ENCODE assay signal across 1 cellular context in genomic region chr16:24983521-24983920, GRCh38.
TF ChIP-seq lines count a peak whose summit lies in the region.

No MANE protein-coding gene starts in this region.

TF ChIP-seq in GM23338, 12 proteins besides CTCF, POLR2A, EP300 and RAD21 (continued from another document):
- TF ChIP-seq ZNF462 (CRISPR knock-in tag; IDR thresholded peaks at IDR 0.05) (no peak), EZH2phosphoT487 (IDR thresholded peaks at IDR 0.05; ENCODE audit: unreplicated experiment) (no peak), STAT1 (IDR thresholded peaks at IDR 0.05; ENCODE audit: unreplicated experiment) (no peak)
TF ChIP-seq in GM23338: peak in this region for 0.
